In the genomic region with DNA sequence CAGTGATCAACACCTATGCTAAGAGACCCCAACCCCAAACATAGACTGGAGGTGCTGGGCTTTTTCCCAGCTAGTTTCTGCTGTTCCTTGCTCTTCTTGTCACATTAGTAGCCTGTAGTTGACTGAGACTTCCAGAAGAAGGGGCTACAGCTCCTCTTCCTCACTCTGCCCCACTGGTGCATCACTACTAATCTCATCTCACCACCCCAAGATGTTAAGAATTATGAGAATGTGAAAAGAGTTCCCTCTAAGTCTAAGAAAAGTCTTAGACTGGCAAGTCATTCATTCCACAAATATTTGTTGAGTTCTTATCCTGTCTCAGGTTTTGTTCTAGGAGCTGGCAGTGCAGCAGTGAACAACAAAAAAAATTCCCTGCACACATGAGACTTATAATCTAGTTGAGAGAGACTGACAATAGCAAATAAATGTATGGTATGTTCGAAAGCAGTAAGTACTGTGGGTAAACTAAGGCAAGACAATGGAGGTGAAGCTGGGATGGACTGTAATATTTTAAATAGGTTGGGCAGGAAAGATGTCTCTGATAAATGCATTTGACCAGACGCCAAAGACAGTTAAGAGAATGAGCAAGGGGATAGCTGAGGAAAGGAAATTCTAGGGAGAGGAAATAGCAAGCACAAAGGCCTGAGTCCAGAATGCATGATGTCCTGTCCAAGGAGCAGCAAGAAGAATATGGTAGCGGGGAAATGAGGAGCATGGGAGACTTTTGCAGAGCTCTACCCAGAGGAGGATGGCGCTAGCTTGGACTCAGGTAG, we compare ENCODE assay signal across 18 cellular contexts.
DNase-seq lines count a peak whose midpoint lies in the region; ATAC-seq, FAIRE-seq and TF ChIP-seq lines count a peak whose summit lies in the region.
"Had no signal": no experiment of that assay in that cellular context is flagged by ENCODE, and none has a peak within 500 bp of the region (broad histone marks: within the 10 kb centered on the region; RNA-seq: fewer than 3 reads in every experiment).

No MANE protein-coding gene starts in this region.

- CTCF ChIA-PET in GM12878 (lab: Yijun Ruan, JAX): interaction anchor here (1.0 to 2.8 kb wide), 10 partner anchors 9 to 113 kb away, joined by 3 to 33 read pairs (median 4); no protein-coding TSS in a partner anchor
- CTCF ChIA-PET in WTC11 (lab: Charles Lee): interaction anchor here (1.2 to 1.5 kb wide), 4 partner anchors 9 to 144 kb away, joined by 3 to 7 read pairs (median 4); no protein-coding TSS in a partner anchor

- no peaks in the 10 kb centered on the region for H3K27me3 Mint-ChIP-seq in HFFc6 (ENCODE audit: insufficient read depth)
- no peaks in the 10 kb centered on the region for H3K27me3 Mint-ChIP-seq in WTC11 (ENCODE audit: low read depth)

- WGBS in GM12878 (ENCODE audit: insufficient coverage, insufficient replicate concordance, low lambda C conversion rate, missing lambda C conversion rate): 78% methylated on average over 4 of the region's 4 CpGs

- no peaks in the 10 kb centered on the region for H3K36me3 Mint-ChIP-seq in HFFc6 (ENCODE audit: low read depth)
- H3K36me3 Mint-ChIP-seq in WTC11: no peaks in the 10 kb centered on the region
- H3K36me3 Mint-ChIP-seq: stimulated activated naive B cell treated with anti-CD40 and anti-IgM and Interleukin-4, amounts not matched to agents 10 μg/mL and 1 μg/mL and 100 μg/mL, for 72 hours had no signal

- no peaks in the 10 kb centered on the region for H3K79me2 ChIP-seq in GM12878 (ENCODE audit: control insufficient read depth, insufficient read depth, low read length)

- H3K4me1 ChIP-seq in GM12878 (ENCODE audit: control insufficient read depth, insufficient read depth, low read length): peaks cover 8% of the 10 kb centered on the region; the same call in 1 of the 2 replicates
- H3K4me1 ChIP-seq in tibial artery: peaks cover 0 to 31% (median 5%) of the 10 kb centered on the region in 4 donors

- no peak for TF ChIP-seq POLR2A in GM12878 (IDR thresholded peaks at IDR 0.05; ENCODE audit: low read depth, low read length)

- no peak overlapping the region for H3K4me3 ChIP-seq in GM12878
- no peak overlapping the region for H3K4me3 ChIP-seq in tibial artery

- no peak overlapping the region for H3K9ac ChIP-seq in GM12878 (ENCODE audit: control insufficient read depth, insufficient read depth, low read length)

- DNase-seq in AG08396 (ENCODE audit: low spot score) (peak; percentile 57), HFFc6 (peak; percentile 84), GM12878 (ENCODE audit: low read depth, low spot score) (no peak), kidney tubule cell (ENCODE audit: low spot score) (peak; percentile 36), tibial artery (no peak), WTC11 (ENCODE audit: low spot score) (no peak)
- DNase-seq in activated CD4-positive, alpha-beta T cell treated with anti-CD3 and anti-CD28 coated beads, Interleukin-2, amount 50 U/mL, for 4 hours: no peak
- DNase-seq in stimulated activated CD4-positive, alpha-beta T cell treated with anti-CD3 and anti-CD28 coated beads, Interleukin-15, amount 100 ng/mL, for 24 hours: no peak
- DNase-seq: activated CD8-positive, alpha-beta T cell treated with anti-CD3 and anti-CD28 coated beads for 36 hours; MM.1S; NK-92 treated with Interleukin-12 subunit alpha and Interleukin-12 subunit beta, amount 100 ng/mL, for 24 hours; SHP77; stimulated activated naive B cell treated with anti-CD40 and anti-IgM and Interleukin-4, amounts not matched to agents 10 μg/mL and 1 μg/mL and 100 μg/mL, for 72 hours; T1000 had no signal

- POLR2A ChIA-PET in GM12878 (lab: Charles Lee) (interaction anchor here (0.5 kb wide), 1 partner anchor 432 kb away, joined by 3 read pairs; no protein-coding TSS in a partner anchor), WTC11 (lab: Charles Lee) (no interaction called here)

- H3K9me3 Mint-ChIP-seq in HFFc6: no peaks in the 10 kb centered on the region
- no peaks in the 10 kb centered on the region for H3K9me3 Mint-ChIP-seq in WTC11
- H3K9me3 Mint-ChIP-seq: activated CD8-positive, alpha-beta T cell treated with anti-CD3 and anti-CD28 coated beads for 36 hours; activated T-helper 17 cell treated with anti-CD3 and anti-CD28 coated beads, Interleukin-2, amount 50 U/mL, for 72 hours; neural crest cell; stimulated activated naive B cell treated with anti-CD40 and anti-IgM and Interleukin-4, amounts not matched to agents 10 μg/mL and 1 μg/mL and 100 μg/mL, for 72 hours had no signal

- peak; percentile 60 for TF ChIP-seq RAD21 in GM12878 (IDR thresholded peaks at IDR 0.05; ENCODE audit: insufficient read depth, low read depth, low read length)

- H3K27me3 ChIP-seq in GM12878 (replicated peaks in 1 of 2; ENCODE audit: control insufficient read depth in 2 of 2, insufficient read depth in 2 of 2, low read length in 1 of 2) (no peaks in the 10 kb centered on the region), tibial artery (no peaks in the 10 kb centered on the region)

- H3K36me3 ChIP-seq in GM12878 (ENCODE audit: control insufficient read depth in 2 of 2, insufficient read depth in 2 of 2, low read length in 1 of 2): no peaks in the 10 kb centered on the region
- H3K36me3 ChIP-seq in tibial artery: no peaks in the 10 kb centered on the region

- RAD21 ChIA-PET in GM12878 (lab: Charles Lee; ENCODE audit: unreplicated experiment): interaction anchor here (0.8 to 3.6 kb wide), 5 partner anchors 13 to 112 kb away, joined by 3 to 34 read pairs (median 3); no protein-coding TSS in a partner anchor

- peaks cover 6% of the 10 kb centered on the region for H3K4me1 Mint-ChIP-seq in HFFc6 (ENCODE audit: low read depth)
- H3K4me1 Mint-ChIP-seq in WTC11: no peaks in the 10 kb centered on the region
- H3K4me1 Mint-ChIP-seq: activated T-helper 17 cell treated with anti-CD3 and anti-CD28 coated beads, Interleukin-2, amount 50 U/mL, for 72 hours; neural crest cell; stimulated activated naive B cell treated with anti-CD40 and anti-IgM and Interleukin-4, amounts not matched to agents 10 μg/mL and 1 μg/mL and 100 μg/mL, for 72 hours had no signal

- H3K27ac Mint-ChIP-seq in HFFc6 (no peak overlapping the region), WTC11 (no peak overlapping the region)
- H3K27ac Mint-ChIP-seq: activated CD8-positive, alpha-beta T cell treated with anti-CD3 and anti-CD28 coated beads for 36 hours; activated T-helper 17 cell treated with anti-CD3 and anti-CD28 coated beads, Interleukin-2, amount 50 U/mL, for 72 hours; stimulated activated naive B cell treated with anti-CD40 and anti-IgM and Interleukin-4, amounts not matched to agents 10 μg/mL and 1 μg/mL and 100 μg/mL, for 72 hours had no signal

- no peaks in the 10 kb centered on the region for H4K20me1 ChIP-seq in GM12878 (ENCODE audit: control insufficient read depth, insufficient read depth)

- ATAC-seq in GM12878: no peak
- ATAC-seq in WTC11: no peak
- ATAC-seq: activated CD8-positive, alpha-beta T cell treated with anti-CD3 and anti-CD28 coated beads for 36 hours; activated T-helper 17 cell treated with anti-CD3 and anti-CD28 coated beads, Interleukin-2, amount 50 U/mL, for 72 hours; stimulated activated naive B cell treated with anti-CD40 and anti-IgM and Interleukin-4, amounts not matched to agents 10 μg/mL and 1 μg/mL and 100 μg/mL, for 72 hours had no signal

- no peak overlapping the region for H3K4me2 ChIP-seq in GM12878 (ENCODE audit: control insufficient read depth, insufficient read depth)

- no peaks in the 10 kb centered on the region for H3K9me3 ChIP-seq in GM12878 (replicated peaks; ENCODE audit: control insufficient read depth, insufficient read depth, low read length)
- no peaks in the 10 kb centered on the region for H3K9me3 ChIP-seq in tibial artery

- BruUV-seq in GM12878 (replicated peaks; lab: Mats Ljungman, UMichigan): no TSS peak

- in situ Hi-C loops in GM12878 (cut with MboI): no loop called here

- H3K27ac ChIP-seq in GM12878 (ENCODE audit: control insufficient read depth, insufficient read depth) (no peak overlapping the region), tibial artery (no peak overlapping the region)

- no peak for FAIRE-seq in GM12878 (lab: Jason Lieb, UNC)
- FAIRE-seq: frontal cortex, urothelium cell line had no signal

- SMC1A ChIA-PET in GM12878 (lab: Charles Lee; ENCODE audit: uncharacterized antibody, unreplicated experiment): interaction anchor here (0.5 to 4.9 kb wide), 16 partner anchors 10 to 174 kb away, joined by 3 to 58 read pairs (median 4); no protein-coding TSS in a partner anchor

- no peak overlapping the region for H2AFZ ChIP-seq in GM12878 (ENCODE audit: control insufficient read depth, low read depth, low read length)

- intact Hi-C loops in GM12878 (cut with micrococcal nuclease; ENCODE audit: unreplicated experiment) (no loop called here), tibial artery (cut with DNase I; ENCODE audit: low total_unique reads) (no loop called here)

- TF ChIP-seq CTCF in HFFc6 (IDR thresholded peaks at IDR 0.05): peak; percentile 72
- TF ChIP-seq CTCF in GM12878 (IDR thresholded peaks at IDR 0.05 in 2 of 3, conservative IDR thresholded peaks at IDR 0.05 in 1 of 3; ENCODE audit: control insufficient read depth in 2 of 3, extremely low read depth in 1 of 3, insufficient read depth in 1 of 3, low read depth in 3 of 3, low read length in 3 of 3): peak in 2 of 3 experiments; percentile 7 to 18; a peak in 2 of 6 replicates
- TF ChIP-seq CTCF in tibial artery (IDR thresholded peaks at IDR 0.05): no peak
- no peak for TF ChIP-seq CTCF in WTC11 (IDR thresholded peaks at IDR 0.05)

- H3K4me3 Mint-ChIP-seq in HFFc6: no peak overlapping the region
- no peak overlapping the region for H3K4me3 Mint-ChIP-seq in WTC11
- H3K4me3 Mint-ChIP-seq: activated CD8-positive, alpha-beta T cell treated with anti-CD3 and anti-CD28 coated beads for 36 hours; activated T-helper 17 cell treated with anti-CD3 and anti-CD28 coated beads, Interleukin-2, amount 50 U/mL, for 72 hours; neural crest cell; stimulated activated naive B cell treated with anti-CD40 and anti-IgM and Interleukin-4, amounts not matched to agents 10 μg/mL and 1 μg/mL and 100 μg/mL, for 72 hours had no signal

- TF ChIP-seq EP300 in GM12878 (IDR thresholded peaks at IDR 0.05; ENCODE audit: borderline replicate concordance in 1 of 2, control insufficient read depth in 1 of 2, low read depth in 2 of 2, low read length in 2 of 2): no peak

TF ChIP-seq in GM12878, 131 proteins besides CTCF, POLR2A, EP300 and RAD21:
- no peak for TF ChIP-seq BMI1 (IDR thresholded peaks at IDR 0.05; ENCODE audit: borderline replicate concordance)
- peak; percentile 38; the same call in 1 of the 2 replicates for TF ChIP-seq SMC3 (IDR thresholded peaks at IDR 0.05; ENCODE audit: borderline replicate concordance, low read length)

TF ChIP-seq in WTC11, 78 proteins besides CTCF, POLR2A, EP300 and RAD21:
- no peak for TF ChIP-seq ZNF423 (CRISPR knock-in tag; IDR thresholded peaks at IDR 0.05)

Comparison
In these comparisons a context has a peak if more than half of its experiments do, and no peak if none do; other contexts are left out.
1. DNase-seq: peak in AG08396 (single experiment), HFFc6 (single experiment) and kidney tubule cell (single experiment); none in GM12878 (single experiment), activated CD4-positive, alpha-beta T cell treated with anti-CD3 and anti-CD28 coated beads, Interleukin-2, amount 50 U/mL, for 4 hours (0 of 2), tibial artery (0 of 2), stimulated activated CD4-positive, alpha-beta T cell treated with anti-CD3 and anti-CD28 coated beads, Interleukin-15, amount 100 ng/mL, for 24 hours (single experiment) and WTC11 (single experiment).
2. CTCF ChIP-seq: peak in HFFc6 (single experiment) and GM12878 (2 of 3); none in tibial artery (0 of 2) and WTC11 (single experiment).